19 cellular contexts compared by ENCODE assay signal in genomic region chr9:104875897-104876296, GRCh38.
"Had no signal": no experiment of that assay in that cellular context is flagged by ENCODE, and none has a peak within 500 bp of the region (broad histone marks: within the 10 kb centered on the region; RNA-seq: fewer than 3 reads in every experiment).

No MANE protein-coding gene starts in this region.

- H3K9me3 ChIP-seq: esophagus muscularis mucosa, gastroesophageal sphincter, right atrium auricular region, sigmoid colon, stomach had no signal

- H3K36me3 Mint-ChIP-seq: immature natural killer cell had no signal

- H3K4me3 ChIP-seq: esophagus muscularis mucosa, gastroesophageal sphincter, lung, right atrium auricular region, sigmoid colon, stomach had no signal

- H3K27me3 Mint-ChIP-seq: naive thymus-derived CD8-positive, alpha-beta T cell had no signal

- H3K27ac ChIP-seq: right atrium auricular region had no signal

- ATAC-seq: gastroesophageal sphincter; left cardiac atrium; left ventricle myocardium superior; naive thymus-derived CD8-positive, alpha-beta T cell had no signal

- H3K4me1 Mint-ChIP-seq: immature natural killer cell had no signal

- FAIRE-seq: endometrium, kidney, small intestine had no signal

- H3K27ac Mint-ChIP-seq: immature natural killer cell; naive thymus-derived CD8-positive, alpha-beta T cell had no signal

- H3K27me3 ChIP-seq: esophagus muscularis mucosa, gastroesophageal sphincter, right atrium auricular region, sigmoid colon, stomach had no signal

- DNase-seq: effector memory CD4-positive, alpha-beta T cell; immature natural killer cell; kidney; left cardiac atrium; left ventricle myocardium superior; mesendoderm; naive thymus-derived CD8-positive, alpha-beta T cell; posterior cingulate gyrus; sigmoid colon; small intestine; stimulated activated CD4-positive, alpha-beta T cell treated with anti-CD3 and anti-CD28 coated beads, Interleukin-12 subunit alpha, Interleukin-12 subunit beta, amount 100 ng/mL, for 4 hours; stimulated activated naive CD4-positive, alpha-beta T cell; stomach; trophoblast cell had no signal

- H3K4me3 Mint-ChIP-seq: immature natural killer cell; naive thymus-derived CD8-positive, alpha-beta T cell had no signal
